In the genomic region with DNA sequence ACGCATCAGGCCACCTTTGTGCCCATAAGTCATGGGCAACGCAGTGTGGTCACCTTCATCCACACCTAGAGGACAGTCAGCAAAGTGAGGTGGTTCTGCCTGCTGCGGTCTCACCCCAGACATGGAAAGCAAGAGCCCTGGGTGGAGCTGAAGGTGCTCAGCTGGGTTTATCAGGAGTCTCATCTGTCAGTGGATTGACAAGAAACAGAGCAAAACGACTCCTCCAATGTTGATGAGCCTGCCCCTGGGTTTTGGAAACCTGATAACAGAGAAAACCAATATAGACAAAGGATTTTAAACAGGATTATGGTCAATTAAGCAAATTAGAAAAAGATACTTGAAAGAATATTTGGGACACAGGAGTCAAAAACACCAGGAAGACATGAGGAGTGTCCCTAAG, we compare ENCODE assay signal across 20 cellular contexts.
"Had no signal": no experiment of that assay in that cellular context is flagged by ENCODE, and none has a peak within 500 bp of the region (broad histone marks: within the 10 kb centered on the region; RNA-seq: fewer than 3 reads in every experiment).

No MANE protein-coding gene starts in this region.

- H3K27ac ChIP-seq: colonic mucosa, esophagus muscularis mucosa, neutrophil, pancreas, thoracic aorta had no signal

- H3K27me3 Mint-ChIP-seq: activated naive CD8-positive, alpha-beta T cell treated with anti-CD3 and anti-CD28 coated beads, Interleukin-2, amount 10 ng/mL, durations not matched to agents 7 days and 5 days had no signal

- ATAC-seq: left ventricle myocardium superior, natural killer cell, pancreas, right cardiac atrium had no signal

- DNase-seq: activated CD4-positive, alpha-beta T cell treated with anti-CD3 and anti-CD28 coated beads for 1 hour; activated naive CD4-positive, alpha-beta T cell; activated naive CD8-positive, alpha-beta T cell treated with anti-CD3 and anti-CD28 coated beads, Interleukin-2, amount 10 ng/mL, durations not matched to agents 7 days and 5 days; activated T-cell treated with anti-CD3 and anti-CD28 coated beads, Interleukin-2, amount 50 U/mL, for 1 hour; amygdala; colonic mucosa; hypothalamus; left ventricle myocardium superior; mammary epithelial cell; midbrain; natural killer cell; pancreas; stimulated activated CD4-positive, alpha-beta T cell treated with anti-CD3 and anti-CD28 coated beads, Interleukin-4, amount 100 ng/mL, for 24 hours; stimulated activated naive CD4-positive, alpha-beta T cell treated with Interleukin-2 at 50 U/mL for 16 hours had no signal

- H3K4me3 Mint-ChIP-seq: activated naive CD8-positive, alpha-beta T cell treated with anti-CD3 and anti-CD28 coated beads, Interleukin-2, amount 10 ng/mL, durations not matched to agents 7 days and 5 days; natural killer cell; type B pancreatic cell had no signal

- H3K9me3 Mint-ChIP-seq: activated naive CD8-positive, alpha-beta T cell treated with anti-CD3 and anti-CD28 coated beads, Interleukin-2, amount 10 ng/mL, durations not matched to agents 7 days and 5 days; activated T-helper 2 cell treated with anti-CD3 and anti-CD28 coated beads, Interferon-gamma antibody, Interleukin-2, Interleukin-4, amounts not matched to agents 10 μg/mL and 5 μg/mL and 100 μg/mL, durations not matched to agents 14 hours and 24 hours and 36 hours; natural killer cell; type B pancreatic cell had no signal

- H3K27me3 ChIP-seq: colonic mucosa, neutrophil, pancreas had no signal

- H3K4me3 ChIP-seq: colonic mucosa, esophagus muscularis mucosa, pancreas, thoracic aorta had no signal

- H3K27ac Mint-ChIP-seq: activated naive CD8-positive, alpha-beta T cell treated with anti-CD3 and anti-CD28 coated beads, Interleukin-2, amount 10 ng/mL, durations not matched to agents 7 days and 5 days; activated T-helper 2 cell treated with anti-CD3 and anti-CD28 coated beads, Interferon-gamma antibody, Interleukin-2, Interleukin-4, amounts not matched to agents 10 μg/mL and 5 μg/mL and 100 μg/mL, durations not matched to agents 14 hours and 24 hours and 36 hours; natural killer cell; type B pancreatic cell had no signal

- H3K36me3 ChIP-seq: colonic mucosa, esophagus muscularis mucosa, neutrophil, pancreas, thoracic aorta had no signal

- H3K4me1 ChIP-seq: colonic mucosa, pancreas had no signal

- H3K9me3 ChIP-seq: colonic mucosa, esophagus muscularis mucosa, neutrophil, pancreas, thoracic aorta had no signal

- H3K36me3 Mint-ChIP-seq: activated naive CD8-positive, alpha-beta T cell treated with anti-CD3 and anti-CD28 coated beads, Interleukin-2, amount 10 ng/mL, durations not matched to agents 7 days and 5 days; natural killer cell; type B pancreatic cell had no signal
